ENCODE assay signal across 8 cellular contexts in genomic region chr10:110007701-110008517, GRCh38. TPM values are rescaled to one million over a fixed set of nuclear protein-coding genes. Genes with fewer than 3 reads are reported as not detected.
DNase-seq lines count a peak whose midpoint lies in the region; ATAC-seq, FAIRE-seq and TF ChIP-seq lines count a peak whose summit lies in the region.

ADD3 (plus strand) TSS chr10:110007984; CDS start chr10:110100654, 92,670 bp downstream.

- peaks cover 20% of the 10 kb centered on the region for H3K36me3 Mint-ChIP-seq in activated naive CD4-positive, alpha-beta T cell treated with anti-CD3 and anti-CD28 coated beads, Interleukin-2, amount 10 ng/mL, durations not matched to agents 7 days and 5 days

- no peaks in the 10 kb centered on the region for H3K27me3 ChIP-seq in Loucy (ENCODE audit: insufficient read depth, low read length, poor library complexity, severe bottlenecking)
- no peaks in the 10 kb centered on the region for H3K27me3 ChIP-seq in gastroesophageal sphincter

- H3K27ac ChIP-seq in SK-N-MC, result peak within 1 kb of the TSS; percentile 64
- H3K27ac ChIP-seq in gastroesophageal sphincter, result peak within 1 kb of the TSS; percentile 54 to 93 (median 89)

- no peaks in the 10 kb centered on the region for H3K27me3 Mint-ChIP-seq in activated naive CD4-positive, alpha-beta T cell treated with anti-CD3 and anti-CD28 coated beads, Interleukin-2, amount 10 ng/mL, durations not matched to agents 7 days and 5 days

- H3K36me3 ChIP-seq in Loucy (ENCODE audit: insufficient read depth, low read length) (no peaks in the 10 kb centered on the region), SK-N-MC (ENCODE audit: insufficient read depth, low read length) (no peaks in the 10 kb centered on the region), gastroesophageal sphincter (no peaks in the 10 kb centered on the region)

- H3K9me3 Mint-ChIP-seq in activated naive CD4-positive, alpha-beta T cell treated with anti-CD3 and anti-CD28 coated beads, Interleukin-2, amount 10 ng/mL, durations not matched to agents 7 days and 5 days, result no peaks in the 10 kb centered on the region

- TF ChIP-seq CTCF in Loucy (conservative IDR thresholded peaks at IDR 0.05; ENCODE audit: low read length) (no peak), gastroesophageal sphincter (IDR thresholded peaks at IDR 0.05) (no peak)

- WGBS in gastroesophageal sphincter (ENCODE audit: low coverage in 1 of 2), 2 donors, result 0% methylated on average over 3 to 25 of the region's 83 CpGs

- peaks cover 45% of the 10 kb centered on the region for H3K79me2 ChIP-seq in Loucy (ENCODE audit: insufficient read depth, low read length)

- ATAC-seq in gastroesophageal sphincter, result peak; percentile 84

- no peaks in the 10 kb centered on the region for H3K9me2 ChIP-seq in Loucy (replicated peaks; ENCODE audit: low read depth, low read length)

- peak within 1 kb of the TSS; percentile 88 for H3K4me2 ChIP-seq in Loucy (ENCODE audit: low read depth, low read length, poor library complexity, severe bottlenecking)

- H3K4me1 Mint-ChIP-seq in activated naive CD4-positive, alpha-beta T cell treated with anti-CD3 and anti-CD28 coated beads, Interleukin-2, amount 10 ng/mL, durations not matched to agents 7 days and 5 days, result peaks cover 38% of the 10 kb centered on the region

- peak within 1 kb of the TSS; percentile 96 for H3K27ac Mint-ChIP-seq in activated naive CD4-positive, alpha-beta T cell treated with anti-CD3 and anti-CD28 coated beads, Interleukin-2, amount 10 ng/mL, durations not matched to agents 7 days and 5 days

- H3K9ac ChIP-seq in Loucy (ENCODE audit: low read depth, low read length, poor library complexity, severe bottlenecking), result peak within 1 kb of the TSS; percentile 89
- H3K9ac ChIP-seq in SK-N-MC (ENCODE audit: insufficient read length), result peak within 1 kb of the TSS; percentile 80

- no peaks in the 10 kb centered on the region for H3F3A ChIP-seq in Loucy (ENCODE audit: low read depth)

- H2AFZ ChIP-seq in Loucy (ENCODE audit: low read length), result peak within 1 kb of the TSS; percentile 95

- H3K4me1 ChIP-seq in Loucy (ENCODE audit: insufficient read depth, low read length, poor library complexity, severe bottlenecking) (peaks cover 58% of the 10 kb centered on the region), gastroesophageal sphincter (peaks cover 0 to 48% (median 3%) of the 10 kb centered on the region in 3 donors)

- peak; percentile 97 for DNase-seq in G401 (ENCODE audit: low spot score)
- DNase-seq in H54 (ENCODE audit: insufficient read length, low spot score), result peak; percentile 77
- no peak for DNase-seq in SK-N-MC (ENCODE audit: low read depth, low spot score)
- DNase-seq in activated naive CD4-positive, alpha-beta T cell treated with anti-CD3 and anti-CD28 coated beads, Interleukin-2, amount 10 ng/mL, durations not matched to agents 7 days and 5 days, result peak; percentile 93
- peak; percentile 70 to 99 (median 94) for DNase-seq in nucleus accumbens (lab: John Stamatoyannopoulos, UW)
- DNase-seq in superior temporal gyrus (ENCODE audit: extremely low spot score), result peak; percentile 90

- CTCF ChIA-PET in activated naive CD4-positive, alpha-beta T cell treated with anti-CD3 and anti-CD28 coated beads, Interleukin-2, amount 10 ng/mL, durations not matched to agents 7 days and 5 days (lab: Charles Lee), result interaction anchor here (0.7 to 1.6 kb wide), 6 partner anchors 17 to 112 kb away, joined by 3 to 6 read pairs (median 4); no protein-coding TSS in a partner anchor

- no peak for TF ChIP-seq EP300 in gastroesophageal sphincter (IDR thresholded peaks at IDR 0.05)

- no peak for FAIRE-seq in H54 (lab: Jason Lieb, UNC)

- TF ChIP-seq POLR2A in H54 (IDR thresholded peaks at IDR 0.05; ENCODE audit: low read depth, low read length), result peak; percentile 47
- TF ChIP-seq POLR2A in gastroesophageal sphincter (IDR thresholded peaks at IDR 0.05), result peak; percentile 34 to 39

- H3K9me3 ChIP-seq in Loucy (ENCODE audit: insufficient read depth, low read depth, low read length) (no peaks in the 10 kb centered on the region), SK-N-MC (ENCODE audit: low read depth, low read length) (no peaks in the 10 kb centered on the region), gastroesophageal sphincter (no peaks in the 10 kb centered on the region)

- H3K4me3 ChIP-seq in Loucy (ENCODE audit: low read length, poor library complexity, severe bottlenecking) (peak within 1 kb of the TSS; percentile 80), SK-N-MC (peak within 1 kb of the TSS; percentile 83), gastroesophageal sphincter (peak within 1 kb of the TSS; percentile 88 to 91)

- peaks cover 43% of the 10 kb centered on the region for H4K20me1 ChIP-seq in Loucy (ENCODE audit: insufficient read depth, low read length, poor library complexity, severe bottlenecking)

- H3K4me3 Mint-ChIP-seq in activated naive CD4-positive, alpha-beta T cell treated with anti-CD3 and anti-CD28 coated beads, Interleukin-2, amount 10 ng/mL, durations not matched to agents 7 days and 5 days, result peak within 1 kb of the TSS; percentile 100

- in situ Hi-C loops in G401 (cut with HindIII; ENCODE audit: low sequenced_read_pairs), result loop anchor here (25.0 kb wide), 1 partner anchor 121 kb away; no protein-coding TSS in a partner anchor

RNA-seq across cellular contexts. Expression of gene ADD3, which starts in this region (rescaled TPM):
- total RNA-seq in G401 (2014; rRNA removed; shearing (Covaris generic)), result 58.2 and 69.6 TPM in 2 replicates
- 100 to 1,000 TPM in 2 of 4 donors, 10 to 100 TPM in 2; 50.3 to 277 (median 118) TPM for total RNA-seq in gastroesophageal sphincter
